Comparison of ENCODE assay signal across 2 cellular contexts in genomic region chr16:768428-768827, GRCh38.
TF ChIP-seq lines count a peak whose summit lies in the region.

No MANE protein-coding gene starts in this region.

TF ChIP-seq in Ishikawa, 13 proteins besides CTCF, POLR2A, EP300 and RAD21:
- no peak for TF ChIP-seq TEAD4 (IDR thresholded peaks at IDR 0.05)
- TF ChIP-seq ZBTB7A (IDR thresholded peaks at IDR 0.05; ENCODE audit: low read depth), result 0 out of 2 replicates have a peak, but pooled peaks have one; percentile 57
TF ChIP-seq in Ishikawa: peak in this region for 1.

TF ChIP-seq in K562, 482 proteins besides CTCF, POLR2A, EP300 and RAD21:
- peak; percentile 40; the same call in 1 of the 2 replicates for TF ChIP-seq EGR1 (conservative IDR thresholded peaks at IDR 0.05)
- no peak for TF ChIP-seq MEF2D (tag; conservative IDR thresholded peaks at IDR 0.05; ENCODE audit: low read depth)
